Comparison of ENCODE assay signal across 8 cellular contexts in the genomic region with DNA sequence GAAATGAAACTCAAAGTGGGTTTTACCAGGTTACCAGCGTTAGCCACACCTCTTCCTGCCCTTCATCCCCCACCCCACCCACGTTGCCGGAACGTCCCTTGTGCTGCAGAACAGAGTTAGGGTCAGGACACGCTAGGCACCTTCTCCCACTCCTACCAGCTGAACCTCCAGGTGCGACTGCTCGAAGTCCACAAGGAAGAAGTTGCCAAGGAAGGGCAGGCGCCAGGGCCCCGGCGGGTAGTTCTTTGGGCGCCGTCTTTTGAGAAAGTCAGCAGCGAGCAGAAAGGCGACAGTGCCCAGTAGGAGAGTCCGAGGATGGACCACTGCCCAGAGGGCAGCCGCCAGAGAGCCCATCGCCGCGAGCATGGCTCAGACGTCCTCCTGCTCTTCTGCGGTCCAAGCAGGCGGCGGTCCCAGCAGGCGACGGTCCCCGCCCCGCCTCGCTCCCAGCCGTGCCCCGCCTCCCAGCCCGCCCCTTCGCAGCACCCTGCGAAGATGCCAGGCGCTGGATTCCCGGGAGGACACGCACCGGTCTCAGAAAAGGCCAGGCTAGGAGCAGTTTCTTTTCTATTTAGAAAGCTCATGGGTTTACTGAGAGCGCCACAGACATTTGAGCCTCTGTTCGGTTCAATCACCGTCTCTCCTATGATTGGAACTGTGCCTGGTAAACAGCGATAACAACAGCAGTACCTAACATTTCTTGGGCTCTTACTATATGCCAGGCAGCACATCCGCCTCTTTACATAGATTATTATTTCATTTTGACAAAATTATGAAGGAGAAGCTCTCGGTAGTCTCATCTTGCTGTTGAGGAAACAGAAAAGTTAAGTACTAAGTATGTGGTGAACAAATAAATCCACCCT. TPM values are rescaled to one million over a fixed set of nuclear protein-coding genes. Genes with fewer than 3 reads are reported as not detected.
DNase-seq lines count a peak whose midpoint lies in the region; ATAC-seq, FAIRE-seq and TF ChIP-seq lines count a peak whose summit lies in the region.

CYP2J2 (minus strand) TSS at position 393 of the 863 bp plus-strand sequence; CDS start at position 366, 27 bp downstream.

- peaks cover 2% of the 10 kb centered on the region; the same call in 1 of the 2 replicates for H3K27me3 ChIP-seq in iPS DF 6.9 (ENCODE audit: control insufficient read depth, insufficient read depth, low read length)

- POLR2A ChIA-PET in A549 (lab: Yijun Ruan, JAX) = no interaction called here

- H3K9me3 ChIP-seq in A549 (peaks cover 3% of the 10 kb centered on the region; the same call in 1 of the 3 replicates), SK-N-MC (ENCODE audit: low read depth, low read length) (peaks cover 6% of the 10 kb centered on the region; the same call in 1 of the 2 replicates), iPS DF 6.9 (ENCODE audit: control insufficient read depth, insufficient read depth, low read length) (no peaks in the 10 kb centered on the region)

- WGBS in A549 (ENCODE audit: missing lambda C conversion rate) = 5% methylated on average over 23 of the region's 43 CpGs
- no CpG with 5 or more reads among the region's 43 CpGs for WGBS in iPS DF 6.9 (ENCODE audit: insufficient coverage, insufficient read length)

- DNase-seq in A549 (ENCODE audit: low read depth in 1 of 2, low spot score in 1 of 2) (peak; percentile 3 to 9), SK-N-MC (ENCODE audit: low read depth, low spot score) (no peak), anterior cingulate cortex (lab: John Stamatoyannopoulos, UW) (peak in 54 of 58 donors; percentile 16 to 85 (median 65)), iPS DF 6.9 (ENCODE audit: low read depth, low spot score) (peak; percentile 7), retinal pigment epithelial cell (ENCODE audit: low read depth) (no peak)

- no peak for TF ChIP-seq CTCF in A549 (IDR thresholded peaks at IDR 0.05)
- TF ChIP-seq CTCF in retinal pigment epithelial cell (conservative IDR thresholded peaks at IDR 0.05; ENCODE audit: low read depth, low read length) = no peak

- no peak for TF ChIP-seq POLR2A in A549 (IDR thresholded peaks at IDR 0.05; ENCODE audit: low read length)

- CTCF ChIA-PET in A549 (lab: Yijun Ruan, JAX) = interaction anchor here (2.0 kb wide), 2 partner anchors 21 to 24 kb away, joined by 4 to 6 read pairs; no protein-coding TSS in a partner anchor

- H3K27ac ChIP-seq in A549 = peak within 1 kb of the TSS in 1 of 2 experiments; percentile 66; a peak in 2 of 6 replicates
- no peak within 1 kb of the TSS for H3K27ac ChIP-seq in SK-N-MC
- H3K27ac ChIP-seq in iPS DF 6.9 (ENCODE audit: low read length) = no peak within 1 kb of the TSS

- H3K4me3 ChIP-seq in A549 (peak within 1 kb of the TSS; percentile 51), SK-N-MC (peak within 1 kb of the TSS; percentile 93), iPS DF 6.9 (ENCODE audit: low read length) (peak within 1 kb of the TSS; percentile 46), retinal pigment epithelial cell (ENCODE audit: low read length) (peak within 1 kb of the TSS; percentile 64)

- H3K36me3 ChIP-seq in SK-N-MC (ENCODE audit: insufficient read depth, low read length) (no peaks in the 10 kb centered on the region), iPS DF 6.9 (ENCODE audit: control insufficient read depth, insufficient read depth, low read length) (no peaks in the 10 kb centered on the region)

- H3K4me2 ChIP-seq in A549 = peak within 1 kb of the TSS; percentile 89

- TF ChIP-seq EP300 in A549 (IDR thresholded peaks at IDR 0.05) = no peak

- ATAC-seq in A549 = peak; percentile 98 to 99
- peak; percentile 63 for ATAC-seq in GM19023 (IDR thresholded peaks at IDR 0.05; ENCODE audit: unreplicated experiment)
- ATAC-seq in HG03571 (IDR thresholded peaks at IDR 0.05; ENCODE audit: unreplicated experiment) = peak; percentile 81
- ATAC-seq in HG03469 (IDR thresholded peaks at IDR 0.05; ENCODE audit: unreplicated experiment) = no peak

- no peak for TF ChIP-seq RAD21 in A549 (conservative IDR thresholded peaks at IDR 0.05 in 1 of 2, IDR thresholded peaks at IDR 0.05 in 1 of 2)

- H3K4me1 ChIP-seq in A549 (no peaks in the 10 kb centered on the region), iPS DF 6.9 (ENCODE audit: control insufficient read depth, insufficient read depth, low read length) (no peaks in the 10 kb centered on the region)

- no peak for FAIRE-seq in A549 (lab: Jason Lieb, UNC)

- H3K9ac ChIP-seq in SK-N-MC (ENCODE audit: insufficient read length) = peak within 1 kb of the TSS; percentile 64

TF ChIP-seq in A549, 52 proteins besides CTCF, POLR2A, EP300 and RAD21:
- TF ChIP-seq EHF (CRISPR knock-in tag; IDR thresholded peaks at IDR 0.05) = no peak
- no peak for TF ChIP-seq HOXB13 (CRISPR knock-in tag; IDR thresholded peaks at IDR 0.05; ENCODE audit: low read depth)
- TF ChIP-seq, protein P1, sequence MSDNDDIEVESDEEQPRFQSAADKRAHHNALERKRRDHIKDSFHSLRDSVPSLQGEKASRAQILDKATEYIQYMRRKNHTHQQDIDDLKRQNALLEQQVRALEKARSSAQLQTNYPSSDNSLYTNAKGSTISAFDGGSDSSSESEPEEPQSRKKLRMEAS (IDR thresholded peaks at IDR 0.05) = peak; percentile 40; the same call in 1 of the 2 replicates
- TF ChIP-seq CBX8 (IDR thresholded peaks at IDR 0.05) = peak; percentile 23; the same call in 1 of the 2 replicates
- no peak for TF ChIP-seq CBX2 (IDR thresholded peaks at IDR 0.05; ENCODE audit: borderline replicate concordance, low read depth)
- peak; percentile 39; the same call in 1 of the 2 replicates for TF ChIP-seq E2F6 (IDR thresholded peaks at IDR 0.05; ENCODE audit: borderline replicate concordance, low read depth)
TF ChIP-seq in A549: peak in this region for 3.

RNA-seq across cellular contexts. Expression of gene CYP2J2, which starts in this region (rescaled TPM):
- polyA plus RNA-seq in A549 (2011; rRNA removed) (0.11 and 0.13 TPM in 2 replicates), A549 (2017; fragmentation: RNase III; extraction: RNeasy Plus Mini Kit Qiagen cat#74134 plus additional on column Dnase treatment) (0.09 TPM in 3 replicates)
- 0.01 TPM in 2 replicates for polyA plus RNA-seq in A549 (2012; cell fraction: cytosol; rRNA removed)
- polyA plus RNA-seq in A549 (2012; cell fraction: nucleus; rRNA removed) = 0.07 and 0.09 TPM in 2 replicates
- polyA minus RNA-seq in A549 (2011; rRNA and poly(A)+ RNA removed) = 0.12 and 0.15 TPM in 2 replicates

Comparison
In these comparisons a context has a peak if more than half of its experiments do, and no peak if none do; other contexts are left out.
1. Peak in DNase-seq, ATAC-seq, H3K4me3 ChIP-seq and H3K4me2 ChIP-seq in A549; RNA of the gene not detected or under 1 TPM.
2. DNase-seq: peak in anterior cingulate cortex (54 of 58) and iPS DF 6.9 (single experiment); none in SK-N-MC (single experiment) and retinal pigment epithelial cell (single experiment).
3. Peak in every context shown above with its lines, with median percentiles within 50 percentile points of each other: H3K4me3 ChIP-seq.